Comparison of ENCODE assay signal across 19 cellular contexts in the genomic region with DNA sequence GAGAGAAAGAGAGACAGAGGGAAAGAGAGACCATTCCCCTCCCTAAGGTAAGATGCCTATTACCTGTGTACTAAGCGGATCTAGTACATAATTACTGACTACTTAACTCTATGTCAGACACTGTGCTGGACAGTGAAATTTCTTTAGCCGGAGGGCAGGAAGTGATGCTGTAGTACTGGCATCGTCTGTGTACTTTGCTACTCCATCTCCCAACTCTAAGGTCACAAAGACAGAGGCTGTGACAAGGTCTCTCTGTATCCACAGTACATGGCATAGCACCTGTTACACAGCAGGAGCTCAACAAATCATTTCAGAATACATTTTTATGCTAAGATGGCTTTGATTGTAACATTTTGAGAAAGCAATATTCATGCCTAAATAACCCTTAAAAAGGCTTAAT. TPM values are rescaled to one million over a fixed set of nuclear protein-coding genes. Genes with fewer than 3 reads are reported as not detected.
"Had no signal": no experiment of that assay in that cellular context is flagged by ENCODE, and none has a peak within 500 bp of the region (broad histone marks: within the 10 kb centered on the region; RNA-seq: fewer than 3 reads in every experiment).

No MANE protein-coding gene starts in this region.

- H3K27ac Mint-ChIP-seq: activated CD4-positive, alpha-beta memory T cell treated with anti-CD3 and anti-CD28 coated beads for 36 hours; activated naive CD4-positive, alpha-beta T cell treated with anti-CD3 and anti-CD28 coated beads, Interleukin-2, amount 50 U/mL, for 24 hours; natural killer cell; stimulated activated naive CD8-positive, alpha-beta T cell treated with anti-CD3 and anti-CD28 coated beads, Interleukin-15, amount 100 ng/mL, for 72 hours had no signal

- H3K4me1 ChIP-seq: right lobe of liver had no signal

- H3K27ac ChIP-seq: body of pancreas, esophagus squamous epithelium, neutrophil, right lobe of liver had no signal

- H3K27me3 ChIP-seq: body of pancreas, right lobe of liver had no signal

- H3K4me1 Mint-ChIP-seq: activated naive CD4-positive, alpha-beta T cell treated with anti-CD3 and anti-CD28 coated beads, Interleukin-2, amount 50 U/mL, for 24 hours; natural killer cell; stimulated activated naive CD8-positive, alpha-beta T cell treated with anti-CD3 and anti-CD28 coated beads, Interleukin-15, amount 100 ng/mL, for 72 hours had no signal

- FAIRE-seq: endothelial cell of umbilical vein had no signal

- ATAC-seq: activated T-cell treated with anti-CD3 and anti-CD28 coated beads, Interleukin-2, amount 50 U/mL, for 4 hours; body of pancreas; natural killer cell; right lobe of liver; stimulated activated naive CD8-positive, alpha-beta T cell treated with anti-CD3 and anti-CD28 coated beads, Interleukin-15, amount 100 ng/mL, for 72 hours had no signal

- H3K4me3 Mint-ChIP-seq: activated CD4-positive, alpha-beta memory T cell treated with anti-CD3 and anti-CD28 coated beads for 36 hours; activated naive CD4-positive, alpha-beta T cell treated with anti-CD3 and anti-CD28 coated beads, Interleukin-2, amount 50 U/mL, for 24 hours; activated T-cell treated with anti-CD3 and anti-CD28 coated beads, Interleukin-2, amount 50 U/mL, for 4 hours; natural killer cell; stimulated activated naive CD8-positive, alpha-beta T cell treated with anti-CD3 and anti-CD28 coated beads, Interleukin-15, amount 100 ng/mL, for 72 hours had no signal

- H3K36me3 ChIP-seq: esophagus squamous epithelium, neutrophil, right lobe of liver had no signal

- H3K4me3 ChIP-seq: body of pancreas, esophagus squamous epithelium, right lobe of liver had no signal

- H3K9me3 Mint-ChIP-seq: activated CD4-positive, alpha-beta memory T cell treated with anti-CD3 and anti-CD28 coated beads for 36 hours; activated naive CD4-positive, alpha-beta T cell treated with anti-CD3 and anti-CD28 coated beads, Interleukin-2, amount 50 U/mL, for 24 hours; activated T-cell treated with anti-CD3 and anti-CD28 coated beads, Interleukin-2, amount 50 U/mL, for 4 hours; stimulated activated naive CD8-positive, alpha-beta T cell treated with anti-CD3 and anti-CD28 coated beads, Interleukin-15, amount 100 ng/mL, for 72 hours had no signal

- H3K9me3 ChIP-seq: body of pancreas, esophagus squamous epithelium, neutrophil, right lobe of liver had no signal

- H3K36me3 Mint-ChIP-seq: activated CD4-positive, alpha-beta memory T cell treated with anti-CD3 and anti-CD28 coated beads for 36 hours; activated naive CD4-positive, alpha-beta T cell treated with anti-CD3 and anti-CD28 coated beads, Interleukin-2, amount 50 U/mL, for 24 hours; natural killer cell had no signal

- DNase-seq: activated CD4-positive, alpha-beta memory T cell treated with anti-CD3 and anti-CD28 coated beads for 36 hours; activated CD4-positive, CD25-positive, alpha-beta regulatory T cell treated with anti-CD3 and anti-CD28 coated beads, Interleukin-2, amount 50 U/mL, for 72 hours; activated effector memory CD4-positive, alpha-beta T cell treated with Interleukin-2 at 50 U/mL for 16 hours; activated T-cell treated with anti-CD3 and anti-CD28 coated beads, Interleukin-2, amount 50 U/mL, for 4 hours; body of pancreas; cerebellar nuclear complex; effector CD8-positive, alpha-beta T cell; esophagus squamous epithelium; mesendoderm; natural killer cell; right lobe of liver; stimulated activated CD4-positive, alpha-beta T cell treated with anti-CD3 and anti-CD28 coated beads, Interleukin-1b, Interleukin-23, amount 100 ng/mL, for 48 hours; stimulated activated naive CD8-positive, alpha-beta T cell treated with anti-CD3 and anti-CD28 coated beads, Interleukin-15, amount 100 ng/mL, for 72 hours had no signal

RNA-seq across cellular contexts. Expression of a gene that starts 9.0 kb away (rescaled TPM):
- total RNA-seq: activated CD4-positive, alpha-beta memory T cell treated with anti-CD3 and anti-CD28 coated beads for 36 hours; activated T-cell treated with anti-CD3 and anti-CD28 coated beads, Interleukin-2, amount 50 U/mL, for 4 hours; body of pancreas; esophagus squamous epithelium; kidney epithelial cell; natural killer cell; T-helper 1 cell treated with Interleukin-12 subunit alpha and Interleukin-12 subunit beta and Interleukin-4 antibody, amounts not matched to agents 30 ng/mL and 1 ng/mL, for 36 hours had no signal
- polyA plus RNA-seq: urinary bladder had no signal
